22 cellular contexts compared by ENCODE assay signal in the genomic region with DNA sequence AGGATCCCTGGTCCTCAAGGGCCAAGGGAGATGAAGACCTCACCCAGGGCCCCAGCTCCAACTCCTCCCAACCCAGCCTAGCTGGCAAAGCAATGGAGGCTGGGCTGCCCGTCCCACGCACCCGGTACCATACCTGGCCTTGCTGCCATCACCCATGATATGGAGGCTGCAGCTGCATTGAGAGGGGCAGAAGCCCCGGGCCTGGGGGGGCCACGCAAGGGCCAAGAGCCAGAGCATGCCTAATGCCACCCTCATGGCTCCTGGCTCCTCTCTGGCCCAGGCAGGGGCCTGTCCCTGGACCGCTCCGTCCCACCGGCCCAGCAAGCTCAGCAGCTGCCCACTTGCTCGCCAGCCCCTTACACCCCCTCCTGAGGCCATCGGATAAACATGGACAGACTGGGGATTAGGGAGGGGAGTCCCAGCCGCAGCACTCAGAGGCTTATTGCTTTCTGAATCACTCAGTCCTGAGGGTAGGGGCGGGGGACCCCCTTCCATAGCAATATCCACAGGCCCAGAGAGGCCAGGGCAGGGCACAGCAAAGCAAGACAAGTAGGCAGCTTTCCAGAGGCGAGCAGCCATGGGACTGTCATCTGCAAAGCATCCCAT. TPM values are rescaled to one million over a fixed set of nuclear protein-coding genes. Genes with fewer than 3 reads are reported as not detected.
"Had no signal": no experiment of that assay in that cellular context is flagged by ENCODE, and none has a peak within 500 bp of the region (broad histone marks: within the 10 kb centered on the region; RNA-seq: fewer than 3 reads in every experiment).

A gene with protein sequence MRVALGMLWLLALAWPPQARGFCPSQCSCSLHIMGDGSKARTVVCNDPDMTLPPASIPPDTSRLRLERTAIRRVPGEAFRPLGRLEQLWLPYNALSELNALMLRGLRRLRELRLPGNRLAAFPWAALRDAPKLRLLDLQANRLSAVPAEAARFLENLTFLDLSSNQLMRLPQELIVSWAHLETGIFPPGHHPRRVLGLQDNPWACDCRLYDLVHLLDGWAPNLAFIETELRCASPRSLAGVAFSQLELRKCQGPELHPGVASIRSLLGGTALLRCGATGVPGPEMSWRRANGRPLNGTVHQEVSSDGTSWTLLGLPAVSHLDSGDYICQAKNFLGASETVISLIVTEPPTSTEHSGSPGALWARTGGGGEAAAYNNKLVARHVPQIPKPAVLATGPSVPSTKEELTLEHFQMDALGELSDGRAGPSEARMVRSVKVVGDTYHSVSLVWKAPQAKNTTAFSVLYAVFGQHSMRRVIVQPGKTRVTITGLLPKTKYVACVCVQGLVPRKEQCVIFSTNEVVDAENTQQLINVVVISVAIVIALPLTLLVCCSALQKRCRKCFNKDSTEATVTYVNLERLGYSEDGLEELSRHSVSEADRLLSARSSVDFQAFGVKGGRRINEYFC (minus strand): TSS at position 362 of the 606 bp plus-strand sequence. CDS start 107 bp downstream, at position 255.

- DNase-seq: Kasumi-1, MM.1S, NCI-H1092 treated with DMSO at 0.1 percent for 48 hours, NCI-H1436 treated with DMSO at 0.1 percent for 48 hours, NCI-H1694, NCI-H187 treated with DMSO at 0.1 percent for 48 hours, NCI-H2029 treated with DMSO at 0.1 percent for 48 hours, NCI-H2171 treated with DMSO at 0.1 percent for 48 hours, NCI-H345, NCI-H446 treated with DMSO at 0.1 percent for 48 hours, NCI-H510A treated with DMSO at 0.1 percent for 48 hours, NCI-H526, RPMI8226, SHP77, SK-N-SH, SW 1271 had no signal

- H3K4me3 ChIP-seq: K562 had no signal

- ATAC-seq: K562 had no signal

- H3K4me2 ChIP-seq: KMS-11, SK-N-SH had no signal

- H3K9me3 ChIP-seq: SK-N-SH had no signal

- H3K9ac ChIP-seq: KMS-11, SK-N-SH had no signal

- H3K27ac ChIP-seq: HL-60, KMS-11 had no signal

RNA-seq across cellular contexts. Expression of the gene that starts here (rescaled TPM):
- total RNA-seq: K562, M059J, SK-MEL-5 had no signal
- polyA plus RNA-seq: IgD-negative memory B cell, K562, SK-N-SH had no signal
